Comparison of ENCODE assay signal across 11 cellular contexts in the genomic region with DNA sequence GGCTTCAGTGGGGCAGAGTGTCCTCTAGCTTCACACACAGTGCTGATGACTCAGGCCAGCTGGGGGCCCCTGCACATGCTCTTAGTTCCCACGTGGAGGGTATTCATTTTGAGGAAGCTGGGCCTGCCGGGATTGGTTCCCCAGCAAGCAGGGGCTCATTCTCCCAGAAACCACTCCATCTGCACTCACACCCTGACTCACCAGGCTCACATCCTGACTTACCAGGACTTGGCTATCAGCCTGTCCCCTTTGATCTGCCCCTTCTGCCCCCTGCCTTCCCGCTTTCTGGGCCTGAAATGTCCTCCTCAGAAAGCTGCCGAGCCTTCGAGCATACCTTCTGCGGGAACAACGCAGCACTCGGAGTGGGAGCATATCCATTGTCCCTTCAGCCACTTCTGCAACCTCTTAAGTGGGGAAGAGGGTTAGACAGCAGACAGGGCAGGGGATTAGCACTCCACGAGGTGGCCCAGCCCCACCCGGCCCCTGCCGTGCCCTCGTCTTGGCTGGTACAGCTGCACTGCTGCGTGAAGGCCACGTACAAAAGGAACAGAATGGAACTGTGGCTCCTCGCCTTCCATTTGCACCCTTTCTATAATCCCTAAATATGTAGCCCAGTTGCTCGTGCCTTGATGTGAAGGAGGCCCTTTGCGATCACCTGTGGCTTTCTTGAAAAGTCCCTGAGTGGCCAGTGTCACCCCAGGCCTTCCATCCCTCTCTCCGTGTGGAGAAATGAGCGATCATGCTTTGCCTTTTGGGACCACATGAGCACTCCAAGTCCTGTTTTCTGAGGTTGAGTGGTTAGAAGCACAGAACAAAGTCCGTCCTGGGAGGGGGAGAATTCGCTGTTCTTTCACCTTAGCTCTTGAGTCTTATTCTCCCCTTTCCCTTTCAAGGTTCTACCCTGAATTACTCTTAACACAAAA. TPM values are rescaled to one million over a fixed set of nuclear protein-coding genes. Genes with fewer than 3 reads are reported as not detected.
DNase-seq lines count a peak whose midpoint lies in the region; ATAC-seq and TF ChIP-seq lines count a peak whose summit lies in the region.
"Had no signal": no experiment of that assay in that cellular context is flagged by ENCODE, and none has a peak within 500 bp of the region (broad histone marks: within the 10 kb centered on the region; RNA-seq: fewer than 3 reads in every experiment).

No MANE protein-coding gene starts in this region.

- H3K36me3 ChIP-seq in skeletal muscle tissue (ENCODE audit: control insufficient read depth in 3 of 3, insufficient read depth in 3 of 3, low read length in 3 of 3), result peaks cover 14 to 28% (median 16%) of the 10 kb centered on the region in 3 donors

- no peak overlapping the region for H3K27ac ChIP-seq in H9 (ENCODE audit: insufficient read length, low read depth, low read length)
- H3K27ac ChIP-seq in skeletal muscle tissue (ENCODE audit: low read depth, low read length), result peak overlapping the region; percentile 80

- H2BK15ac ChIP-seq in H9 (ENCODE audit: low read depth, low read length), result no peak overlapping the region; the same call in 1 of the 2 replicates

- H3K36me3 Mint-ChIP-seq in H9 (ENCODE audit: insufficient read depth in 1 of 3, low read depth in 3 of 3), result peaks cover 5 to 13% (median 7%) of the 10 kb centered on the region in 3 experiments; a peak in 6 of 7 replicates

- H2BK120ac ChIP-seq in H9 (ENCODE audit: low read depth, low read length, poor library complexity, severe bottlenecking), result no peak overlapping the region

- no peak overlapping the region for H3K23ac ChIP-seq in H9 (ENCODE audit: insufficient read length, low read depth, low read length)

- TF ChIP-seq CTCF in H9 (conservative IDR thresholded peaks at IDR 0.05) (no peak), fibroblast of villous mesenchyme (IDR thresholded peaks at IDR 0.05; ENCODE audit: insufficient read depth, low read depth, low read length) (no peak)

- no peaks in the 10 kb centered on the region for H3K9me3 Mint-ChIP-seq in H9
- H3K9me3 Mint-ChIP-seq: activated naive CD8-positive, alpha-beta T cell treated with anti-CD3 and anti-CD28 coated beads, Interleukin-2, amount 10 ng/mL, durations not matched to agents 7 days and 5 days had no signal

- peak overlapping the region; percentile 8 for H4K5ac ChIP-seq in H9 (ENCODE audit: insufficient read length, low read depth, low read length)

- no peak overlapping the region for H2BK12ac ChIP-seq in H9 (ENCODE audit: insufficient read length, low read depth, low read length)

- H3K27me3 ChIP-seq in H9 (ENCODE audit: insufficient read depth, low read length) (no peaks in the 10 kb centered on the region), skeletal muscle tissue (ENCODE audit: control insufficient read depth in 3 of 3, insufficient read depth in 3 of 3, low read length in 3 of 3) (no peaks in the 10 kb centered on the region)

- no peaks in the 10 kb centered on the region for H3K79me1 ChIP-seq in H9 (ENCODE audit: insufficient read depth, low read depth, low read length, poor library complexity, severe bottlenecking)

- peak overlapping the region; percentile 79 for H4K91ac ChIP-seq in H9 (ENCODE audit: insufficient read length, low read depth, low read length)

- H3K4me3 ChIP-seq in fibroblast of villous mesenchyme (ENCODE audit: low read depth, low read length) (no peak overlapping the region), skeletal muscle tissue (ENCODE audit: low read length in 3 of 3) (no peak overlapping the region)

- no peaks in the 10 kb centered on the region; the same call in none of the 2 replicates for H3K27me3 Mint-ChIP-seq in H9 (ENCODE audit: low read depth)
- H3K27me3 Mint-ChIP-seq: activated naive CD8-positive, alpha-beta T cell treated with anti-CD3 and anti-CD28 coated beads, Interleukin-2, amount 10 ng/mL, durations not matched to agents 7 days and 5 days; stimulated activated naive CD8-positive, alpha-beta T cell treated with anti-CD3 and anti-CD28 coated beads, Interleukin-15, Interleukin-2, amounts not matched to agents 100 ng/mL and 50 ng/mL, for 24 hours had no signal

- peaks cover 42 to 46% of the 10 kb centered on the region in 2 experiments for H3K4me1 Mint-ChIP-seq in H9

- H2AK5ac ChIP-seq in H9 (ENCODE audit: insufficient read length, low read length), result no peak overlapping the region

- H3K23me2 ChIP-seq in H9 (ENCODE audit: insufficient read length, low read depth, low read length, poor library complexity, severe bottlenecking), result no peaks in the 10 kb centered on the region

- H3K4me3 Mint-ChIP-seq in H9, result no peak overlapping the region; a peak in 1 of 5 replicates
- H3K4me3 Mint-ChIP-seq: activated naive CD8-positive, alpha-beta T cell treated with anti-CD3 and anti-CD28 coated beads, Interleukin-2, amount 10 ng/mL, durations not matched to agents 7 days and 5 days; stimulated activated naive CD8-positive, alpha-beta T cell treated with anti-CD3 and anti-CD28 coated beads, Interleukin-15, Interleukin-2, amounts not matched to agents 100 ng/mL and 50 ng/mL, for 24 hours had no signal

- no peak overlapping the region for H3T11ph ChIP-seq in H9 (ENCODE audit: low read length)

- H3K14ac ChIP-seq in H9 (ENCODE audit: insufficient read depth, low read length), result peak overlapping the region; percentile 89

- H3K4me1 ChIP-seq in H9 (ENCODE audit: insufficient read depth, low read length) (peaks cover 9% of the 10 kb centered on the region; the same call in 1 of the 2 replicates), skeletal muscle tissue (ENCODE audit: control insufficient read depth in 3 of 3, insufficient read depth in 3 of 3, low read length in 3 of 3) (peaks cover 61 to 85% (median 79%) of the 10 kb centered on the region in 3 donors)

- H4K8ac ChIP-seq in H9 (replicated peaks; ENCODE audit: insufficient read length, low read depth, low read length), result no peak overlapping the region

- H2BK5ac ChIP-seq in H9 (ENCODE audit: insufficient read length, low read length), result no peak overlapping the region

- no peak overlapping the region for H2BK20ac ChIP-seq in H9 (ENCODE audit: low read depth, low read length, poor library complexity, severe bottlenecking)

- no peak overlapping the region for H3K9ac ChIP-seq in H9 (ENCODE audit: extremely low read depth, insufficient read length, low read length)
- peak overlapping the region in 2 of 3 donors; percentile 57 to 81 for H3K9ac ChIP-seq in skeletal muscle tissue (ENCODE audit: low read depth in 1 of 3, low read length in 3 of 3)

- H4K20me1 ChIP-seq in H9 (ENCODE audit: control insufficient read depth, insufficient read depth, insufficient read length), result no peaks in the 10 kb centered on the region

- H3K18ac ChIP-seq in H9 (ENCODE audit: insufficient read length, low read depth, low read length), result peak overlapping the region; percentile 45

- no peak for ATAC-seq in HG02759 (IDR thresholded peaks at IDR 0.05; ENCODE audit: unreplicated experiment)

- no peak overlapping the region for H2AFZ ChIP-seq in H9 (ENCODE audit: low read length)

- peak overlapping the region; percentile 14 to 98 (median 62); a peak in 5 of 7 replicates for H3K27ac Mint-ChIP-seq in H9
- H3K27ac Mint-ChIP-seq: activated naive CD8-positive, alpha-beta T cell treated with anti-CD3 and anti-CD28 coated beads, Interleukin-2, amount 10 ng/mL, durations not matched to agents 7 days and 5 days; stimulated activated naive CD8-positive, alpha-beta T cell treated with anti-CD3 and anti-CD28 coated beads, Interleukin-15, Interleukin-2, amounts not matched to agents 100 ng/mL and 50 ng/mL, for 24 hours had no signal

- no peaks in the 10 kb centered on the region for H3K79me2 ChIP-seq in H9 (ENCODE audit: insufficient read depth, low read length)

- H3K4me2 ChIP-seq in H9 (ENCODE audit: insufficient read depth, insufficient read length, low read length), result no peak overlapping the region

- peak overlapping the region; percentile 62; the same call in 1 of the 2 replicates for H3K4ac ChIP-seq in H9 (ENCODE audit: low read depth, low read length)

- no peaks in the 10 kb centered on the region for H3K9me3 ChIP-seq in H9 (ENCODE audit: control insufficient read depth, low read depth, low read length)
- no peaks in the 10 kb centered on the region for H3K9me3 ChIP-seq in skeletal muscle tissue (ENCODE audit: control insufficient read depth in 3 of 3, low read length in 3 of 3)

- H3K56ac ChIP-seq in H9 (ENCODE audit: insufficient read length, low read depth, low read length), result no peak overlapping the region

- WGBS in H9 (ENCODE audit: extremely low coverage, insufficient read length, low lambda C conversion rate), result no CpG with 5 or more reads among the region's 21 CpGs

- DNase-seq in H9 (no peak), SIG-M5 treated with dmso at 0.1 percent for 504 hours (lab: John Stamatoyannopoulos, UW; ENCODE audit: unreplicated experiment) (peak; percentile 57), fibroblast of villous mesenchyme (ENCODE audit: low read depth) (peak; percentile 53), OCI-M1 (lab: John Stamatoyannopoulos, UW) (no peak), DMS114 treated with DMSO at 0.1 percent for 48 hours (lab: John Stamatoyannopoulos, UW; ENCODE audit: unreplicated experiment) (no peak)
- no peak for DNase-seq in activated CD4-positive, alpha-beta T cell treated with anti-CD3 and anti-CD28 coated beads for 48 hours
- DNase-seq: activated naive CD8-positive, alpha-beta T cell treated with anti-CD3 and anti-CD28 coated beads, Interleukin-2, amount 10 ng/mL, durations not matched to agents 7 days and 5 days; left cardiac atrium had no signal

RNA-seq across cellular contexts. Expression of a gene that starts 26.1 kb away (rescaled TPM):
- 13.5 and 16.1 TPM in 2 replicates for total RNA-seq in H9 (2021)
- total RNA-seq in fibroblast of villous mesenchyme, result 15.8 and 25.9 TPM in 2 replicates
- total RNA-seq in skeletal muscle tissue, result 11.0 TPM

Comparison
In these comparisons a context has a peak if more than half of its experiments do, and no peak if none do; other contexts are left out.
1. DNase-seq: peak in SIG-M5 treated with dmso at 0.1 percent for 504 hours (single experiment) and fibroblast of villous mesenchyme (single experiment); none in H9 (single experiment), OCI-M1 (single experiment), activated CD4-positive, alpha-beta T cell treated with anti-CD3 and anti-CD28 coated beads for 48 hours (single experiment) and DMS114 treated with DMSO at 0.1 percent for 48 hours (single experiment).